In the genomic region with DNA sequence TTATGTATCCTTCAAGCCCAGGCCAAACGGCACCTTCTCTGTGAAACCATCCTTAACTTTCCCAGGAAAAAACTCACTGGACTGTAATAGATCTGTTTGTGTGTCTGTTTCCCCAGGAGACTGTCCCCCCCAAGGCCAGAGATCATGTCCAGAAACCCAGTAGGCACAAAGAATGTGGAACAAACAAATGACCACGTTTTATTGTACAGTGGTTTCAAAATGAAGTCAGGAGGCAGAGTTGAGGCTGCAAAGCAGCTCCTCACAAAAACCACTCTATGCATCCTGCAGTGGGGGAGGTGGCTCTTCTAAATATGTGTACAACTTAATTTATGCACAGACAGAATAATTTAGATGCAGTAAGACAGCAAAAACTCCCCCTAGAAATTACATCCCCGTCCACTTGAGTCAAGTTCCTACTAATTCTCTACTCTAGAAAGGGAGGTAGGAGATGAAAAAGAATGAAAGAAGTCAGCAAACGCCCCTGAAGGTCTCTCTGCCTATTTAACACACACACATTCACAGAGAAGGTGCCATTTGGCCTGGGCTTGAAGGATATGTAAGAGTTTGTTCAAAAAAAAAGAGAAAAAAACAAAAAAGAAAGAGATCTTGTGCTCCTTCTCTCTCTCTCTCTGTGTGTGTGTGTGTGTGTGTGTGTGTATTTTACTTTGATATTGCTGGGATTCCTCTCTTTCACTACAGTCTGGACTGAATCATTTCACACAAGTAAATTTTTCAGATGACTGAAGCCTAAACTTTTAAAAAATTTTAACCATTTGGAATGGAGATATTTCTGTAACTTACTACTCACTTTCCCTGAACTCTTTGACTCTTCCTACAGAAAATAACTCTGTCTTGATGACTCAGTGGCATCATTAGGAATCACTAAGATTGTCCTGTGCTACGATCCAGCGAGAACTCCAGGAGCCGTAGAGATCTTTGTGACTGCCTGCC, we compare ENCODE assay signal across 8 cellular contexts. TPM values are rescaled to one million over a fixed set of nuclear protein-coding genes. Genes with fewer than 3 reads are reported as not detected.
DNase-seq lines count a peak whose midpoint lies in the region; ATAC-seq, FAIRE-seq and TF ChIP-seq lines count a peak whose summit lies in the region.

No MANE protein-coding gene starts in this region.

- H3K27ac Mint-ChIP-seq in natural killer cell, result peak overlapping the region; percentile 90 to 95

- peak overlapping the region; percentile 79 for H3K4me3 Mint-ChIP-seq in natural killer cell

- no peaks in the 10 kb centered on the region for H3K27me3 Mint-ChIP-seq in natural killer cell (ENCODE audit: low read depth in 2 of 2)

- no peaks in the 10 kb centered on the region for H3K36me3 Mint-ChIP-seq in natural killer cell

- TF ChIP-seq POLR2A in H54 (IDR thresholded peaks at IDR 0.05; ENCODE audit: low read depth, low read length), result no peak

- FAIRE-seq in H54 (lab: Jason Lieb, UNC), result no peak

- H3K9me3 Mint-ChIP-seq in natural killer cell, result no peaks in the 10 kb centered on the region

- H3K4me1 Mint-ChIP-seq in natural killer cell, result peaks cover 69% of the 10 kb centered on the region in 2 donors

- intact Hi-C loops in natural killer cell (cut with micrococcal nuclease), result loop anchor here (5.0 kb wide), 1 partner anchor 33 kb away; no protein-coding TSS in a partner anchor

- peak; percentile 9 for DNase-seq in activated CD4-positive, alpha-beta T cell treated with anti-CD3 and anti-CD28 coated beads, Interleukin-2, amount 50 U/mL, for 1 hour
- DNase-seq in natural killer cell, result no peak
- no peak for DNase-seq in D341Med (ENCODE audit: low spot score)
- DNase-seq in NCI-H2196 treated with DMSO at 0.1 percent for 48 hours (lab: John Stamatoyannopoulos, UW; ENCODE audit: unreplicated experiment), result no peak
- no peak for DNase-seq in H54 (ENCODE audit: insufficient read length, low spot score)

- no peak for TF ChIP-seq CTCF in natural killer cell (IDR thresholded peaks at IDR 0.05)

- peak; percentile 74 for ATAC-seq in GM18502 (IDR thresholded peaks at IDR 0.05; ENCODE audit: poor library complexity, unreplicated experiment)
- peak; percentile 44 for ATAC-seq in GM21825 (IDR thresholded peaks at IDR 0.05; ENCODE audit: unreplicated experiment)
- peak; percentile 77 to 82 (median 80) for ATAC-seq in natural killer cell
- no peak for ATAC-seq in HG02970 (IDR thresholded peaks at IDR 0.05; ENCODE audit: low FRiP score, unreplicated experiment)

RNA-seq across cellular contexts. Expression of gene BCL2, which starts 19.5 kb away (rescaled TPM):
- 10 to 100 TPM; 28.2 to 64.2 (median 33.4) TPM for total RNA-seq in natural killer cell
